In genomic region chr18:68262697-68263293, GRCh38 we compare ENCODE assay signal across 18 cellular contexts.
DNase-seq lines count a peak whose midpoint lies in the region; ATAC-seq, FAIRE-seq and TF ChIP-seq lines count a peak whose summit lies in the region.
"Had no signal": no experiment of that assay in that cellular context is flagged by ENCODE, and none has a peak within 500 bp of the region (broad histone marks: within the 10 kb centered on the region; RNA-seq: fewer than 3 reads in every experiment).

No MANE protein-coding gene starts in this region.

- FAIRE-seq in D721Med (lab: Jason Lieb, UNC) (peak; percentile 99), RCC 7860 (lab: Jason Lieb, UNC) (no peak)
- FAIRE-seq: colon, GM18507 had no signal

- H3K27ac Mint-ChIP-seq in activated T-cell treated with anti-CD3 and anti-CD28 coated beads, Interleukin-2, amount 50 U/mL, for 72 hours: no peak overlapping the region
- H3K27ac Mint-ChIP-seq: activated CD8-positive, alpha-beta memory T cell treated with anti-CD3 and anti-CD28 coated beads, Interleukin-2, amount 10 ng/mL, durations not matched to agents 7 days and 5 days; CD14-positive monocyte; WTC11 had no signal

- DNase-seq in D721Med (ENCODE audit: insufficient read length, low spot score) (no peak), RCC 7860 (ENCODE audit: low spot score) (peak; percentile 35), epithelial cell of prostate (ENCODE audit: low read depth, low spot score) (peak; percentile 52), non-pigmented ciliary epithelial cell (ENCODE audit: low read depth) (peak; percentile 61), WERI-Rb-1 (no peak), NCI-H748 treated with DMSO at 0.1 percent for 48 hours (lab: John Stamatoyannopoulos, UW) (no peak), SW480 (ENCODE audit: low spot score) (no peak)
- DNase-seq in activated T-cell treated with anti-CD3 and anti-CD28 coated beads, Interleukin-2, amount 50 U/mL, for 72 hours: no peak
- DNase-seq: activated CD8-positive, alpha-beta memory T cell treated with anti-CD3 and anti-CD28 coated beads, Interleukin-2, amount 10 ng/mL, durations not matched to agents 7 days and 5 days; activated naive CD4-positive, alpha-beta T cell treated with anti-CD3 and anti-CD28 coated beads, Interleukin-2, amount 50 U/mL, for 16 hours; GF-D8; upper lobe of left lung had no signal

- no peak for TF ChIP-seq CTCF in D721Med (IDR thresholded peaks at IDR 0.05; ENCODE audit: insufficient read depth, missing control alignments)
- TF ChIP-seq CTCF in WERI-Rb-1 (IDR thresholded peaks at IDR 0.05; ENCODE audit: low read depth, low read length): no peak

- H3K27me3 ChIP-seq in WERI-Rb-1 (ENCODE audit: insufficient read depth, low read depth, severe bottlenecking): no peaks in the 10 kb centered on the region
- H3K27me3 ChIP-seq: upper lobe of left lung had no signal

- no peaks in the 10 kb centered on the region for H3K36me3 ChIP-seq in WERI-Rb-1
- H3K36me3 ChIP-seq: prostate gland, upper lobe of left lung had no signal

- no peak overlapping the region for H3K4me3 ChIP-seq in WERI-Rb-1 (ENCODE audit: low read depth, low read length)
- H3K4me3 ChIP-seq: prostate gland, upper lobe of left lung had no signal

- no peaks in the 10 kb centered on the region for H3K27me3 Mint-ChIP-seq in activated T-cell treated with anti-CD3 and anti-CD28 coated beads, Interleukin-2, amount 50 U/mL, for 72 hours (ENCODE audit: low read depth)
- H3K27me3 Mint-ChIP-seq: activated CD8-positive, alpha-beta memory T cell treated with anti-CD3 and anti-CD28 coated beads, Interleukin-2, amount 10 ng/mL, durations not matched to agents 7 days and 5 days had no signal

- H3K4me1 Mint-ChIP-seq in activated T-cell treated with anti-CD3 and anti-CD28 coated beads, Interleukin-2, amount 50 U/mL, for 72 hours (ENCODE audit: low read depth): no peaks in the 10 kb centered on the region
- H3K4me1 Mint-ChIP-seq: activated CD8-positive, alpha-beta memory T cell treated with anti-CD3 and anti-CD28 coated beads, Interleukin-2, amount 10 ng/mL, durations not matched to agents 7 days and 5 days; CD14-positive monocyte; WTC11 had no signal

- no peak overlapping the region for H3K4me3 Mint-ChIP-seq in activated T-cell treated with anti-CD3 and anti-CD28 coated beads, Interleukin-2, amount 50 U/mL, for 72 hours
- H3K4me3 Mint-ChIP-seq: activated CD8-positive, alpha-beta memory T cell treated with anti-CD3 and anti-CD28 coated beads, Interleukin-2, amount 10 ng/mL, durations not matched to agents 7 days and 5 days; CD14-positive monocyte; WTC11 had no signal

- H3K27ac ChIP-seq in epithelial cell of prostate (peak overlapping the region; percentile 92), WERI-Rb-1 (no peak overlapping the region)
- H3K27ac ChIP-seq: HL-60, prostate gland, upper lobe of left lung had no signal

- no peak for ATAC-seq in activated T-cell treated with anti-CD3 and anti-CD28 coated beads, Interleukin-2, amount 50 U/mL, for 72 hours (replicated peaks in 1 of 2)
- ATAC-seq: activated CD8-positive, alpha-beta memory T cell treated with anti-CD3 and anti-CD28 coated beads, Interleukin-2, amount 10 ng/mL, durations not matched to agents 7 days and 5 days; WTC11 had no signal

- no peaks in the 10 kb centered on the region for H3K36me3 Mint-ChIP-seq in activated T-cell treated with anti-CD3 and anti-CD28 coated beads, Interleukin-2, amount 50 U/mL, for 72 hours (ENCODE audit: insufficient read depth in 2 of 2)
- H3K36me3 Mint-ChIP-seq: activated CD8-positive, alpha-beta memory T cell treated with anti-CD3 and anti-CD28 coated beads, Interleukin-2, amount 10 ng/mL, durations not matched to agents 7 days and 5 days; CD14-positive monocyte; WTC11 had no signal

- no peaks in the 10 kb centered on the region for H3K9me3 Mint-ChIP-seq in activated T-cell treated with anti-CD3 and anti-CD28 coated beads, Interleukin-2, amount 50 U/mL, for 72 hours
- H3K9me3 Mint-ChIP-seq: WTC11 had no signal

- no peaks in the 10 kb centered on the region for H3K9me3 ChIP-seq in WERI-Rb-1 (ENCODE audit: severe bottlenecking)
- H3K9me3 ChIP-seq: prostate gland, upper lobe of left lung had no signal

Comparison
In these comparisons a context has a peak if more than half of its experiments do, and no peak if none do; other contexts are left out.
1. DNase-seq: peak in RCC 7860 (single experiment), epithelial cell of prostate (single experiment) and non-pigmented ciliary epithelial cell (single experiment); none in D721Med (single experiment), activated T-cell treated with anti-CD3 and anti-CD28 coated beads, Interleukin-2, amount 50 U/mL, for 72 hours (0 of 2), WERI-Rb-1 (single experiment), NCI-H748 treated with DMSO at 0.1 percent for 48 hours (single experiment) and SW480 (single experiment).